In the genomic region with DNA sequence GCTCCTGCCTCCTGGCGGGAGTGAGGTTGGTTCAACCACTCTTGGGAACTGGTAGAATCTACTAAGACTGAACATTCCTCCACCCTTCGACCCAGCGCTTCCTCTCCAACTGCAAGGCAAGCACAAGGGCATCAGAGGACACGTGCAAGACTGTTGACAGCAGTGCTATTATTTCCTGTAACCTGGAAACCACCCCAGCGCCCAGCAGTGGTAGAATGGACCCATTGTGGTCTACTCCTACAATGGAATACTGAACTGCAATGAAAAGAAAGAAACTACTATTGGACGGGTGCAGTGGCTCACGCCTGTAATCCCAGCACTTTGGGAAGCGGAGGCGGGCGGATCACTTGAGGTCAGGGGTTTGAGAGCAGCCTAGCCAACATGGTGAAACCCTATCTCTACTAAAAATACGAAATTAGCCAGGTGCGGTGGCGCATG, we compare ENCODE assay signal across 11 cellular contexts. TPM values are rescaled to one million over a fixed set of nuclear protein-coding genes. Genes with fewer than 3 reads are reported as not detected.
DNase-seq lines count a peak whose midpoint lies in the region; ATAC-seq, FAIRE-seq and TF ChIP-seq lines count a peak whose summit lies in the region.
"Had no signal": no experiment of that assay in that cellular context is flagged by ENCODE, and none has a peak within 500 bp of the region (broad histone marks: within the 10 kb centered on the region; RNA-seq: fewer than 3 reads in every experiment).

No MANE protein-coding gene starts in this region.

- ATAC-seq in HG03378 (IDR thresholded peaks at IDR 0.05; ENCODE audit: unreplicated experiment), result no peak

- no peaks in the 10 kb centered on the region for H3K36me3 ChIP-seq in right atrium auricular region

- peak overlapping the region in 1 of 2 donors; percentile 37 for H3K27ac ChIP-seq in right atrium auricular region

- DNase-seq in GM12891 (ENCODE audit: insufficient read length, low spot score) (no peak), anterior cingulate cortex (lab: John Stamatoyannopoulos, UW) (peak in 53 of 58 donors; percentile 14 to 90 (median 66)), right atrium auricular region (ENCODE audit: low spot score) (peak; percentile 62), putamen (ENCODE audit: low spot score) (peak; percentile 92), NCI-H1048 (lab: John Stamatoyannopoulos, UW) (no peak), DMS 273 treated with DMSO at 0.1 percent for 48 hours (lab: John Stamatoyannopoulos, UW) (no peak), NCI-H1092 treated with DMSO at 0.1 percent for 48 hours (lab: John Stamatoyannopoulos, UW) (no peak)
- DNase-seq: CD4-positive, alpha-beta memory T cell; NCI-H774; stimulated activated CD4-positive, alpha-beta T cell treated with anti-CD3 and anti-CD28 coated beads, Interleukin-15, amount 100 ng/mL, for 24 hours had no signal

- peak; percentile 79 for FAIRE-seq in GM12891 (lab: Jason Lieb, UNC)

- H3K4me1 ChIP-seq in right atrium auricular region, result peaks cover 0 to 16% of the 10 kb centered on the region in 2 donors

- no peak for TF ChIP-seq CTCF in right atrium auricular region (IDR thresholded peaks at IDR 0.05)

- no peaks in the 10 kb centered on the region for H3K9me3 ChIP-seq in right atrium auricular region

- no peak overlapping the region for H3K4me3 ChIP-seq in right atrium auricular region

- TF ChIP-seq POLR2A in GM12891 (IDR thresholded peaks at IDR 0.05; ENCODE audit: low read depth, low read length), result no peak

- no peaks in the 10 kb centered on the region for H3K27me3 ChIP-seq in right atrium auricular region

TF ChIP-seq in GM12891, 5 proteins besides CTCF, POLR2A, EP300 and RAD21:
- TF ChIP-seq POLR2AphosphoS5 (IDR thresholded peaks at IDR 0.05; ENCODE audit: low read depth, low read length) (no peak), SPI1 (IDR thresholded peaks at IDR 0.05; ENCODE audit: low read depth, low read length) (no peak), POU2F2 (IDR thresholded peaks at IDR 0.05; ENCODE audit: low read depth, low read length) (no peak), TAF1 (IDR thresholded peaks at IDR 0.05; ENCODE audit: low read depth, low read length) (no peak), PAX5 (IDR thresholded peaks at IDR 0.05; ENCODE audit: insufficient read depth, low read length, severe bottlenecking) (no peak)

RNA-seq across cellular contexts. Expression of a gene that starts 33.0 kb away (rescaled TPM):
- 156 TPM for polyA plus RNA-seq in GM12891 (2012; ENCODE audit: low read depth, missing spikeins)
- total RNA-seq in right atrium auricular region, result 10 to 100 TPM; 60.8 to 64.6 TPM

Comparison
In these comparisons a context has a peak if more than half of its experiments do, and no peak if none do; other contexts are left out.
1. DNase-seq: peak in anterior cingulate cortex (53 of 58), right atrium auricular region (single experiment) and putamen (single experiment); none in GM12891 (single experiment), NCI-H1048 (single experiment), DMS 273 treated with DMSO at 0.1 percent for 48 hours (single experiment) and NCI-H1092 treated with DMSO at 0.1 percent for 48 hours (single experiment).